In genomic region chr9:126301985-126302603, GRCh38 we compare ENCODE assay signal across 8 cellular contexts. TPM values are rescaled to one million over a fixed set of nuclear protein-coding genes. Genes with fewer than 3 reads are reported as not detected.
DNase-seq lines count a peak whose midpoint lies in the region; ATAC-seq and TF ChIP-seq lines count a peak whose summit lies in the region.

No MANE protein-coding gene starts in this region.

- ATAC-seq in IMR-90 (ENCODE audit: low read depth) (peak; percentile 85), Panc1 (peak; percentile 87), HG03342 (IDR thresholded peaks at IDR 0.05; ENCODE audit: unreplicated experiment) (no peak)

- no peak overlapping the region for H3K14ac ChIP-seq in IMR-90 (replicated peaks; ENCODE audit: low read depth, low read length)

- no peaks in the 10 kb centered on the region; the same call in 1 of the 2 replicates for H3K9me1 ChIP-seq in IMR-90 (ENCODE audit: insufficient read depth, low read length)

- no peak overlapping the region for H4K5ac ChIP-seq in IMR-90 (ENCODE audit: low read depth, low read length)

- no peak overlapping the region for H3K4ac ChIP-seq in IMR-90 (ENCODE audit: low read depth, low read length)

- no peaks in the 10 kb centered on the region for H3K9me3 Mint-ChIP-seq in Calu3 (ENCODE audit: low read depth, unreplicated experiment)
- no peaks in the 10 kb centered on the region for H3K9me3 Mint-ChIP-seq in activated naive CD4-positive, alpha-beta T cell treated with anti-CD3 and anti-CD28 coated beads, Interleukin-2, amount 10 ng/mL, durations not matched to agents 7 days and 5 days
- H3K9me3 Mint-ChIP-seq in glutamatergic neuron (ENCODE audit: unreplicated experiment): peaks cover 1% of the 10 kb centered on the region

- no peak overlapping the region for H2AK5ac ChIP-seq in IMR-90 (ENCODE audit: low read depth, low read length)

- H3K27me3 ChIP-seq in IMR-90 (ENCODE audit: control insufficient read depth, insufficient read depth, low read length) (peaks cover 46% of the 10 kb centered on the region), Panc1 (ENCODE audit: control insufficient read depth, insufficient read depth, low read length) (no peaks in the 10 kb centered on the region)

- H3K4me2 ChIP-seq in IMR-90 (ENCODE audit: low read depth, low read length): no peak overlapping the region

- no peak overlapping the region for H2BK5ac ChIP-seq in IMR-90 (ENCODE audit: low read depth, low read length, poor library complexity, severe bottlenecking)

- no peaks in the 10 kb centered on the region for H3K4me1 ChIP-seq in IMR-90 (ENCODE audit: control insufficient read depth, insufficient read depth, low read length)
- H3K4me1 ChIP-seq in Panc1 (ENCODE audit: control insufficient read depth, insufficient read depth, low read length): no peaks in the 10 kb centered on the region

- no peaks in the 10 kb centered on the region for H3K9me3 ChIP-seq in IMR-90 (ENCODE audit: control insufficient read depth, insufficient read depth, low read length)
- no peaks in the 10 kb centered on the region for H3K9me3 ChIP-seq in Panc1 (ENCODE audit: control insufficient read depth, insufficient read depth, low read depth, low read length)

- H3K18ac ChIP-seq in IMR-90 (ENCODE audit: low read depth, low read length): no peak overlapping the region

- no peak overlapping the region for H3K23ac ChIP-seq in IMR-90 (ENCODE audit: low read depth, low read length)

- no peak overlapping the region for H3K9ac ChIP-seq in IMR-90 (ENCODE audit: low read depth, low read length)

- H3K79me1 ChIP-seq in IMR-90 (ENCODE audit: low read depth in 1 of 2, low read length in 2 of 2): no peaks in the 10 kb centered on the region

- no peak overlapping the region for H2BK120ac ChIP-seq in IMR-90 (ENCODE audit: low read depth, low read length)

- H2BK20ac ChIP-seq in IMR-90 (ENCODE audit: low read depth, low read length): no peak overlapping the region

- peak overlapping the region; percentile 34 for H2AFZ ChIP-seq in IMR-90 (replicated peaks; ENCODE audit: low read length, poor library complexity)

- H3K4me3 ChIP-seq in IMR-90 (ENCODE audit: insufficient read depth, low read depth, low read length): no peak overlapping the region
- no peak overlapping the region for H3K4me3 ChIP-seq in Panc1 (ENCODE audit: low read depth in 2 of 2, low read length in 2 of 2)

- H3K36me3 Mint-ChIP-seq in Calu3 (ENCODE audit: insufficient read depth, unreplicated experiment): no peaks in the 10 kb centered on the region
- no peaks in the 10 kb centered on the region for H3K36me3 Mint-ChIP-seq in activated naive CD4-positive, alpha-beta T cell treated with anti-CD3 and anti-CD28 coated beads, Interleukin-2, amount 10 ng/mL, durations not matched to agents 7 days and 5 days
- no peaks in the 10 kb centered on the region for H3K36me3 Mint-ChIP-seq in glutamatergic neuron (ENCODE audit: unreplicated experiment)

- H3K4me1 Mint-ChIP-seq in Calu3 (ENCODE audit: low read depth, unreplicated experiment) (no peaks in the 10 kb centered on the region), glutamatergic neuron (ENCODE audit: low read depth, unreplicated experiment) (peaks cover 6% of the 10 kb centered on the region)
- H3K4me1 Mint-ChIP-seq in activated naive CD4-positive, alpha-beta T cell treated with anti-CD3 and anti-CD28 coated beads, Interleukin-2, amount 10 ng/mL, durations not matched to agents 7 days and 5 days: peaks cover 2% of the 10 kb centered on the region

- POLR2A ChIA-PET in IMR-90 (lab: Charles Lee; ENCODE audit: unreplicated experiment): no interaction called here
- POLR2A ChIA-PET in Panc1 (lab: Charles Lee): no interaction called here

- no peak overlapping the region for H3K56ac ChIP-seq in IMR-90 (ENCODE audit: extremely low read depth, insufficient read depth, low read length)

- no peaks in the 10 kb centered on the region for H3K36me3 ChIP-seq in IMR-90 (ENCODE audit: control insufficient read depth, insufficient read depth, low read length)
- no peaks in the 10 kb centered on the region for H3K36me3 ChIP-seq in Panc1 (ENCODE audit: control insufficient read depth, insufficient read depth, low read length)

- H3K27ac Mint-ChIP-seq in Calu3 (ENCODE audit: unreplicated experiment) (no peak overlapping the region), glutamatergic neuron (ENCODE audit: unreplicated experiment) (peak overlapping the region; percentile 40)
- H3K27ac Mint-ChIP-seq in activated naive CD4-positive, alpha-beta T cell treated with anti-CD3 and anti-CD28 coated beads, Interleukin-2, amount 10 ng/mL, durations not matched to agents 7 days and 5 days: no peak overlapping the region

- H3K4me3 Mint-ChIP-seq in Calu3 (ENCODE audit: low read depth, unreplicated experiment) (no peak overlapping the region), glutamatergic neuron (ENCODE audit: unreplicated experiment) (no peak overlapping the region)
- H3K4me3 Mint-ChIP-seq in activated naive CD4-positive, alpha-beta T cell treated with anti-CD3 and anti-CD28 coated beads, Interleukin-2, amount 10 ng/mL, durations not matched to agents 7 days and 5 days: no peak overlapping the region

- no peak overlapping the region for H2AK9ac ChIP-seq in IMR-90 (replicated peaks; ENCODE audit: low read depth, low read length, poor library complexity)

- intact Hi-C loops in Calu3 (cut with micrococcal nuclease; ENCODE audit: unreplicated experiment) (loop anchor here (2.0 to 5.0 kb wide), 2 partner anchors 97 to 190 kb away; no protein-coding TSS in a partner anchor), IMR-90 (cut with micrococcal nuclease) (loop anchor here (1.0 kb wide), 2 partner anchors 96 to 189 kb away; no protein-coding TSS in a partner anchor), Panc1 (cut with micrococcal nuclease; ENCODE audit: unreplicated experiment) (loop anchor here (1.0 to 10.0 kb wide), 2 partner anchors 96 to 193 kb away; no protein-coding TSS in a partner anchor)

- dilution Hi-C loops in IMR-90 (cut with HindIII; ENCODE audit: low sequenced_read_pairs, unreplicated experiment): no loop called here

- WGBS in IMR-90 (ENCODE audit: extremely low coverage in 2 of 2, insufficient read length in 1 of 2), 2 experiments: no CpG with 5 or more reads among the region's 4 CpGs

- H3K27me3 Mint-ChIP-seq in Calu3 (ENCODE audit: unreplicated experiment) (peaks cover 42% of the 10 kb centered on the region), glutamatergic neuron (ENCODE audit: unreplicated experiment) (peaks cover 4% of the 10 kb centered on the region)
- H3K27me3 Mint-ChIP-seq in activated naive CD4-positive, alpha-beta T cell treated with anti-CD3 and anti-CD28 coated beads, Interleukin-2, amount 10 ng/mL, durations not matched to agents 7 days and 5 days: peaks cover 29% of the 10 kb centered on the region

- CTCF ChIA-PET in Calu3 (lab: Charles Lee) (interaction anchor here (0.6 to 1.5 kb wide), 4 partner anchors 10 to 578 kb away, joined by 3 to 4 read pairs (median 4); no protein-coding TSS in a partner anchor), IMR-90 (lab: Yijun Ruan, JAX) (interaction anchor here (0.6 to 3.0 kb wide), 5 partner anchors 11 to 189 kb away, joined by 3 to 14 read pairs (median 5); no protein-coding TSS in a partner anchor), Panc1 (lab: Charles Lee) (interaction anchor here (0.6 kb wide), 1 partner anchor 63 kb away, joined by 3 read pairs; no protein-coding TSS in a partner anchor)
- CTCF ChIA-PET in activated naive CD4-positive, alpha-beta T cell treated with anti-CD3 and anti-CD28 coated beads, Interleukin-2, amount 10 ng/mL, durations not matched to agents 7 days and 5 days (lab: Charles Lee): interaction anchor here (0.7 to 5.4 kb wide), 8 partner anchors 16 to 216 kb away, joined by 3 to 50 read pairs (median 3); no protein-coding TSS in a partner anchor

- H4K20me1 ChIP-seq in IMR-90 (ENCODE audit: insufficient read depth, low read length): no peaks in the 10 kb centered on the region

- H2BK15ac ChIP-seq in IMR-90 (ENCODE audit: low read depth, low read length): no peak overlapping the region

- peak; percentile 29 for TF ChIP-seq CTCF in Calu3 (IDR thresholded peaks at IDR 0.05; ENCODE audit: unreplicated experiment)
- peak; percentile 74 for TF ChIP-seq CTCF in IMR-90 (conservative IDR thresholded peaks at IDR 0.05; ENCODE audit: low read depth, low read length)
- peak; percentile 78 for TF ChIP-seq CTCF in Panc1 (IDR thresholded peaks at IDR 0.05)
- peak; percentile 66 for TF ChIP-seq CTCF in glutamatergic neuron (IDR thresholded peaks at IDR 0.05; ENCODE audit: partially characterized antibody, unreplicated experiment)

- no peak for TF ChIP-seq POLR2A in IMR-90 (IDR thresholded peaks at IDR 0.05; ENCODE audit: low read depth, low read length)

- in situ Hi-C loops in IMR-90 (cut with MboI; ENCODE audit: low sequenced_read_pairs): loop anchor here (5.0 kb wide), 2 partner anchors 95 to 190 kb away; no protein-coding TSS in a partner anchor
- in situ Hi-C loops in Panc1 (cut with HindIII; ENCODE audit: low pct_unique_long_range_greater_than_20kb, low sequenced_read_pairs): no loop called here

- TF ChIP-seq RAD21 in IMR-90 (IDR thresholded peaks at IDR 0.05; ENCODE audit: low read length): peak; percentile 72

- no peak overlapping the region for H4K91ac ChIP-seq in IMR-90 (ENCODE audit: insufficient read depth, low read depth, low read length)

- BruUV-seq in Calu3 (replicated peaks; lab: Mats Ljungman, UMichigan) (no TSS peak), IMR-90 (replicated peaks; lab: Mats Ljungman, UMichigan) (no TSS peak), Panc1 (replicated peaks; lab: Mats Ljungman, UMichigan) (no TSS peak)

- H3K27ac ChIP-seq in IMR-90 (ENCODE audit: insufficient read depth, low read length): no peak overlapping the region
- H3K27ac ChIP-seq in Panc1 (ENCODE audit: low read length): no peak overlapping the region

- H4K8ac ChIP-seq in IMR-90 (ENCODE audit: low read depth in 2 of 2, low read length in 2 of 2): no peak overlapping the region

- DNase-seq in Calu3 (peak; percentile 51), IMR-90 (peak; percentile 62), Panc1 (ENCODE audit: low read depth, low spot score) (peak; percentile 18), glutamatergic neuron (peak; percentile 70), pons (ENCODE audit: low spot score) (peak; percentile 92)
- peak; percentile 76 for DNase-seq in activated naive CD4-positive, alpha-beta T cell treated with anti-CD3 and anti-CD28 coated beads, Interleukin-2, amount 10 ng/mL, durations not matched to agents 7 days and 5 days
- no peak for DNase-seq in NK-92 treated with Interleukin-12 subunit alpha and Interleukin-12 subunit beta, amount 100 ng/mL, for 24 hours (lab: John Stamatoyannopoulos, UW)

TF ChIP-seq in IMR-90, 13 proteins besides CTCF, POLR2A, EP300 and RAD21 (continues in another document):
- TF ChIP-seq SMC3 (IDR thresholded peaks at IDR 0.05; ENCODE audit: low read depth, low read length): peak; percentile 91
- no peak for TF ChIP-seq MXI1 (IDR thresholded peaks at IDR 0.05; ENCODE audit: borderline replicate concordance, low read depth, low read length)

RNA-seq across cellular contexts. Expression of gene MVB12B, which starts 24.5 kb away (rescaled TPM):
- 4.1 and 4.5 TPM in 2 replicates for total RNA-seq in Calu3 (2022)
- total RNA-seq in IMR-90 (2012; rRNA removed): 1.7 and 2.0 TPM in 2 replicates
- 4.0 and 4.4 TPM in 2 replicates for polyA plus RNA-seq in IMR-90 (2012; rRNA removed)
- polyA plus RNA-seq in IMR-90 (2012; cell fraction: cytosol; rRNA removed): 3.7 and 4.9 TPM in 2 replicates
- 5.3 and 7.1 TPM in 2 replicates for polyA plus RNA-seq in IMR-90 (2012; cell fraction: nucleus; rRNA removed; ENCODE audit: low replicate concordance)
- 9.4 TPM for total RNA-seq in Panc1 (2021; ENCODE audit: unreplicated experiment)
- polyA plus RNA-seq in Panc1 (2012; ENCODE audit: insufficient read length): 6.6 TPM
- 41.1 TPM for total RNA-seq in glutamatergic neuron (ENCODE audit: unreplicated experiment)
